Comparison of ENCODE assay signal across 23 cellular contexts in genomic region chr4:183971938-183972490, GRCh38.
DNase-seq lines count a peak whose midpoint lies in the region; ATAC-seq and TF ChIP-seq lines count a peak whose summit lies in the region.
"Had no signal": no experiment of that assay in that cellular context is flagged by ENCODE, and none has a peak within 500 bp of the region (broad histone marks: within the 10 kb centered on the region; RNA-seq: fewer than 3 reads in every experiment).

No MANE protein-coding gene starts in this region.

- H3K4me1 ChIP-seq in BE2C, result peaks cover 7% of the 10 kb centered on the region
- H3K4me1 ChIP-seq in PC-3 (ENCODE audit: insufficient read depth, low read length), result no peaks in the 10 kb centered on the region
- H3K4me1 ChIP-seq: BLaER1 treated with 17β-estradiol and CSF1 and Interleukin-3, amounts not matched to agents 10 nM and 100 nM; gastroesophageal sphincter had no signal

- H3K79me2 ChIP-seq in PC-3 (ENCODE audit: low read length), result no peaks in the 10 kb centered on the region

- DNase-seq in BE2C (peak; percentile 27), PC-3 (peak; percentile 6), head of caudate nucleus (peak in 28 of 42 donors; percentile 13 to 83 (median 56)), lung microvascular endothelial cell (ENCODE audit: low read depth in 2 of 2) (peak; percentile 2 to 24), NCI-H1092 (lab: John Stamatoyannopoulos, UW) (no peak), type B pancreatic cell (ENCODE audit: extremely low spot score, unreplicated experiment) (no peak)
- no peak for DNase-seq in effector CD4-positive, alpha-beta T cell
- DNase-seq in stimulated activated CD8-positive, alpha-beta memory T cell treated with anti-CD3 and anti-CD28 coated beads, Interleukin-4, amount 100 ng/mL, for 48 hours, result no peak
- DNase-seq: activated CD4-positive, alpha-beta T cell treated with anti-CD3 and anti-CD28 coated beads for 36 hours; activated T-cell treated with anti-CD3 and anti-CD28 coated beads, Interleukin-2, amount 50 U/mL, for 72 hours; aorta; Calu3; effector memory CD8-positive, alpha-beta T cell; GOT3; mesendoderm; naive thymus-derived CD4-positive, alpha-beta T cell; stimulated activated CD4-positive, alpha-beta T cell treated with anti-CD3 and anti-CD28 coated beads, Interleukin-15, amount 100 ng/mL, for 24 hours had no signal

- no peaks in the 10 kb centered on the region for H3K36me3 ChIP-seq in BE2C
- no peaks in the 10 kb centered on the region for H3K36me3 ChIP-seq in PC-3 (ENCODE audit: low read depth, low read length)
- H3K36me3 ChIP-seq: BLaER1 treated with 17β-estradiol and CSF1 and Interleukin-3, amounts not matched to agents 10 nM and 100 nM; gastroesophageal sphincter had no signal

- H3K36me3 Mint-ChIP-seq in type B pancreatic cell, result peaks cover 18% of the 10 kb centered on the region
- H3K36me3 Mint-ChIP-seq: activated naive CD4-positive, alpha-beta T cell treated with anti-CD3 and anti-CD28 coated beads, Interleukin-2, amount 50 U/mL, for 24 hours had no signal

- H3F3A ChIP-seq in PC-3 (ENCODE audit: low read length, unreplicated experiment), result no peaks in the 10 kb centered on the region

- intact Hi-C loops in PC-3 (cut with micrococcal nuclease) (no loop called here), head of caudate nucleus (cut with DNase I) (no loop called here)

- no TSS peak for BruUV-seq in PC-3 (replicated peaks; lab: Mats Ljungman, UMichigan)

- H3K27ac ChIP-seq in PC-3 (ENCODE audit: low read length), result no peak overlapping the region
- H3K27ac ChIP-seq: BLaER1 treated with 17β-estradiol and CSF1 and Interleukin-3, amounts not matched to agents 10 nM and 100 nM; gastroesophageal sphincter; HL-60 had no signal

- ATAC-seq in PC-3, result no peak
- ATAC-seq: activated CD4-positive, alpha-beta T cell treated with anti-CD3 and anti-CD28 coated beads for 36 hours; activated T-cell treated with anti-CD3 and anti-CD28 coated beads, Interleukin-2, amount 50 U/mL, for 72 hours; effector memory CD8-positive, alpha-beta T cell; esophagus mucosa; gastroesophageal sphincter; naive thymus-derived CD4-positive, alpha-beta T cell; sciatic nerve had no signal

- H3K4me3 Mint-ChIP-seq in type B pancreatic cell, result no peak overlapping the region
- H3K4me3 Mint-ChIP-seq: activated CD4-positive, alpha-beta T cell treated with anti-CD3 and anti-CD28 coated beads for 36 hours; activated naive CD4-positive, alpha-beta T cell treated with anti-CD3 and anti-CD28 coated beads, Interleukin-2, amount 50 U/mL, for 24 hours; activated T-cell treated with anti-CD3 and anti-CD28 coated beads, Interleukin-2, amount 50 U/mL, for 72 hours; effector memory CD8-positive, alpha-beta T cell; naive thymus-derived CD4-positive, alpha-beta T cell had no signal

- H3K4me3 ChIP-seq in BE2C (ENCODE audit: low read depth, low read length) (no peak overlapping the region), PC-3 (ENCODE audit: low read length) (no peak overlapping the region)
- H3K4me3 ChIP-seq: BLaER1 treated with 17β-estradiol and CSF1 and Interleukin-3, amounts not matched to agents 10 nM and 100 nM; gastroesophageal sphincter had no signal

- no peaks in the 10 kb centered on the region for H3K9me2 ChIP-seq in PC-3 (replicated peaks; ENCODE audit: low read length)

- H3K27me3 ChIP-seq in BE2C (no peaks in the 10 kb centered on the region), PC-3 (ENCODE audit: low read length) (peaks cover 13% of the 10 kb centered on the region)
- H3K27me3 ChIP-seq: BLaER1 treated with 17β-estradiol and CSF1 and Interleukin-3, amounts not matched to agents 10 nM and 100 nM; gastroesophageal sphincter had no signal

- H3K9me3 ChIP-seq in BE2C, result no peaks in the 10 kb centered on the region
- H3K9me3 ChIP-seq in PC-3 (ENCODE audit: low read length), result no peaks in the 10 kb centered on the region

- no peak overlapping the region for H3K9ac ChIP-seq in PC-3 (ENCODE audit: low read length)
- H3K9ac ChIP-seq: BLaER1 treated with 17β-estradiol and CSF1 and Interleukin-3, amounts not matched to agents 10 nM and 100 nM had no signal

- CTCF ChIA-PET in PC-3 (lab: Charles Lee), result no interaction called here

- H3K27me3 Mint-ChIP-seq in type B pancreatic cell, result no peaks in the 10 kb centered on the region

- TF ChIP-seq CTCF in BE2C (IDR thresholded peaks at IDR 0.05; ENCODE audit: low read depth, low read length) (no peak), PC-3 (conservative IDR thresholded peaks at IDR 0.05; ENCODE audit: low read depth, low read length) (no peak), type B pancreatic cell (conservative IDR thresholded peaks at IDR 0.05) (no peak)

- H2AFZ ChIP-seq in PC-3 (ENCODE audit: low read length), result no peak overlapping the region

- H4K20me1 ChIP-seq in PC-3 (ENCODE audit: low read length), result no peaks in the 10 kb centered on the region
- H4K20me1 ChIP-seq: BLaER1 treated with 17β-estradiol and CSF1 and Interleukin-3, amounts not matched to agents 10 nM and 100 nM had no signal

- H3K27ac Mint-ChIP-seq in type B pancreatic cell, result no peak overlapping the region
- H3K27ac Mint-ChIP-seq: activated CD4-positive, alpha-beta T cell treated with anti-CD3 and anti-CD28 coated beads for 36 hours; activated naive CD4-positive, alpha-beta T cell treated with anti-CD3 and anti-CD28 coated beads, Interleukin-2, amount 50 U/mL, for 24 hours; activated T-cell treated with anti-CD3 and anti-CD28 coated beads, Interleukin-2, amount 50 U/mL, for 72 hours; effector memory CD8-positive, alpha-beta T cell had no signal

- POLR2A ChIA-PET in PC-3 (lab: Charles Lee; ENCODE audit: unreplicated experiment), result no interaction called here

- H3K4me1 Mint-ChIP-seq in type B pancreatic cell (ENCODE audit: unreplicated experiment), result peaks cover 14% of the 10 kb centered on the region
- H3K4me1 Mint-ChIP-seq: activated CD4-positive, alpha-beta T cell treated with anti-CD3 and anti-CD28 coated beads for 36 hours; activated naive CD4-positive, alpha-beta T cell treated with anti-CD3 and anti-CD28 coated beads, Interleukin-2, amount 50 U/mL, for 24 hours had no signal

- H3K4me2 ChIP-seq in PC-3 (ENCODE audit: low read length), result no peak overlapping the region
- H3K4me2 ChIP-seq: BLaER1 treated with 17β-estradiol and CSF1 and Interleukin-3, amounts not matched to agents 10 nM and 100 nM had no signal

- peaks cover 14% of the 10 kb centered on the region for H3K9me3 Mint-ChIP-seq in type B pancreatic cell

Comparison
In these comparisons a context has a peak if more than half of its experiments do, and no peak if none do; other contexts are left out.
1. DNase-seq: peak in BE2C (single experiment), PC-3 (single experiment), head of caudate nucleus (28 of 42) and lung microvascular endothelial cell (2 of 2); none in NCI-H1092 (single experiment), effector CD4-positive, alpha-beta T cell (single experiment), stimulated activated CD8-positive, alpha-beta memory T cell treated with anti-CD3 and anti-CD28 coated beads, Interleukin-4, amount 100 ng/mL, for 48 hours (single experiment) and type B pancreatic cell (single experiment).